ENCODE assay signal across 15 cellular contexts in the genomic region with DNA sequence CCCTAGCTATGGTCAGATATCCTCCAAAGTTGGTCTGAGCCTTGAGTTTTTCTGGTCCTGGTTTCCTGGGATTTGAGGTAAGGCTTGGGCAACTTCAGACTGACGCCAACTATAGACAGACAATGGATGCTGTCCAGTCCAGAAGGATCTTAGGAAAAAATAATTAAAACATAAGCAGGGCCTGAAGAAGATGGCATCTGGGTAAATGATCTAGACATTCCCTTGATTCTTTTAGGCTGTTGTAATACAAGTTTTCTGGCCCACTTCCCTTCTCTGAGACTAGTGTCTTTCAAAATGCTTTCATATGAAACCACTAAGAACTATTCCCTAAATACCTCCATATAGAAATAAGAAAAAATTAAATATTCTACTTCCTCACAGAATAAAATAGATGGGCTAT. TPM values are rescaled to one million over a fixed set of nuclear protein-coding genes. Genes with fewer than 3 reads are reported as not detected.
DNase-seq lines count a peak whose midpoint lies in the region; ATAC-seq and TF ChIP-seq lines count a peak whose summit lies in the region.
"Had no signal": no experiment of that assay in that cellular context is flagged by ENCODE, and none has a peak within 500 bp of the region (broad histone marks: within the 10 kb centered on the region; RNA-seq: fewer than 3 reads in every experiment).

No MANE protein-coding gene starts in this region.

- H2BK12ac ChIP-seq in trophoblast cell (ENCODE audit: low read length), result no peak overlapping the region

- CTCF ChIA-PET in BJ (lab: Yijun Ruan, JAX), result interaction anchor here (4.1 kb wide), 1 partner anchor 171 kb away, joined by 20 read pairs; no protein-coding TSS in a partner anchor

- no peaks in the 10 kb centered on the region for H3K79me2 ChIP-seq in fibroblast of lung (ENCODE audit: control insufficient read depth, insufficient read depth, low read length)
- H3K79me2 ChIP-seq in trophoblast cell (ENCODE audit: control insufficient read depth, insufficient read depth, low read length, poor library complexity), result no peaks in the 10 kb centered on the region

- H2BK5ac ChIP-seq in trophoblast cell (ENCODE audit: low read depth, low read length, poor library complexity), result no peak overlapping the region

- H3K27ac ChIP-seq in RWPE2 (ENCODE audit: poor library complexity, severe bottlenecking) (peak overlapping the region; percentile 98), fibroblast of lung (ENCODE audit: insufficient read depth, low read length) (no peak overlapping the region), trophoblast cell (ENCODE audit: low read depth, low read length) (no peak overlapping the region)
- H3K27ac ChIP-seq: foreskin keratinocyte had no signal

- H2AFZ ChIP-seq in fibroblast of lung (ENCODE audit: low read length) (no peak overlapping the region), trophoblast cell (ENCODE audit: insufficient read depth, low read length, poor library complexity) (no peak overlapping the region)

- TF ChIP-seq CTCF in BJ (IDR thresholded peaks at IDR 0.05; ENCODE audit: insufficient read depth, low read depth, low read length), result no peak
- no peak for TF ChIP-seq CTCF in RWPE2 (IDR thresholded peaks at IDR 0.05; ENCODE audit: poor library complexity, severe bottlenecking)
- no peak for TF ChIP-seq CTCF in fibroblast of lung (conservative IDR thresholded peaks at IDR 0.05 in 1 of 2, IDR thresholded peaks at IDR 0.05 in 1 of 2; ENCODE audit: low read depth in 1 of 2, low read length in 2 of 2)

- no peaks in the 10 kb centered on the region for H4K20me1 ChIP-seq in fibroblast of lung (ENCODE audit: control insufficient read depth, extremely low read depth, insufficient read depth, low read length)

- H3K4me3 ChIP-seq in BJ (ENCODE audit: low read depth, low read length), result no peak overlapping the region
- no peak overlapping the region for H3K4me3 ChIP-seq in RWPE2 (ENCODE audit: severe bottlenecking)
- H3K4me3 ChIP-seq in fibroblast of lung (replicated peaks in 1 of 4; ENCODE audit: control extremely low read depth in 1 of 4, insufficient read depth in 1 of 4, low read depth in 3 of 4, low read length in 4 of 4), result no peak overlapping the region
- H3K4me3 ChIP-seq in trophoblast cell (ENCODE audit: low read depth, low read length), result no peak overlapping the region

- H3K4ac ChIP-seq in trophoblast cell (ENCODE audit: low read depth, low read length), result no peak overlapping the region

- H3K27me3 ChIP-seq in BJ (ENCODE audit: control insufficient read depth, insufficient read depth, low read length) (no peaks in the 10 kb centered on the region), RWPE2 (ENCODE audit: insufficient read depth, poor library complexity, severe bottlenecking) (no peaks in the 10 kb centered on the region), fibroblast of lung (ENCODE audit: control insufficient read depth, insufficient read depth, low read length) (no peaks in the 10 kb centered on the region), trophoblast cell (ENCODE audit: insufficient read depth, low read length) (no peaks in the 10 kb centered on the region)
- H3K27me3 ChIP-seq: foreskin keratinocyte had no signal

- H2BK120ac ChIP-seq in trophoblast cell (ENCODE audit: insufficient read depth, low read length, poor library complexity), result no peak overlapping the region

- no peak overlapping the region for H3K18ac ChIP-seq in trophoblast cell (ENCODE audit: low read length)

- no peak overlapping the region for H4K91ac ChIP-seq in trophoblast cell (ENCODE audit: low read depth, low read length)

- no peak overlapping the region for H3K9ac ChIP-seq in fibroblast of lung (ENCODE audit: insufficient read depth, low read length)
- H3K9ac ChIP-seq in trophoblast cell (ENCODE audit: low read length), result no peak overlapping the region

- ATAC-seq in RWPE2 (ENCODE audit: low read depth), result no peak
- no peak for ATAC-seq in GM21528 (IDR thresholded peaks at IDR 0.05; ENCODE audit: low FRiP score, unreplicated experiment)
- no peak for ATAC-seq in GM18502 (IDR thresholded peaks at IDR 0.05; ENCODE audit: poor library complexity, unreplicated experiment)
- ATAC-seq: activated CD4-positive, CD25-positive, alpha-beta regulatory T cell treated with anti-CD3 and anti-CD28 coated beads, Interleukin-2, amount 50 U/mL, for 24 hours; effector memory CD8-positive, alpha-beta T cell; foreskin keratinocyte; left cardiac atrium had no signal

- H3K79me1 ChIP-seq in trophoblast cell (ENCODE audit: low read length), result peaks cover 6% of the 10 kb centered on the region

- WGBS in trophoblast cell (ENCODE audit: extremely low coverage, insufficient coverage, insufficient read length), result no CpG with 5 or more reads among the region's 1 CpG

- H3K23ac ChIP-seq in trophoblast cell (ENCODE audit: low read length), result no peak overlapping the region

- POLR2A ChIA-PET in BJ (lab: Charles Lee), result no interaction called here

- no peak overlapping the region for H3K14ac ChIP-seq in trophoblast cell (ENCODE audit: low read length)

- H4K12ac ChIP-seq in trophoblast cell (ENCODE audit: low read depth, low read length), result no peak overlapping the region

- peak; percentile 49 for DNase-seq in BJ (ENCODE audit: low read depth)
- DNase-seq in RWPE2 (ENCODE audit: low spot score), result no peak
- peak; percentile 29 to 89 for DNase-seq in fibroblast of lung (ENCODE audit: low read depth in 2 of 2)
- no peak for DNase-seq in trophoblast cell
- no peak for DNase-seq in SW480 (ENCODE audit: low spot score)
- no peak for DNase-seq in CD1c-positive myeloid dendritic cell (ENCODE audit: extremely low spot score)
- DNase-seq: COR-L47; effector memory CD8-positive, alpha-beta T cell; foreskin keratinocyte; left cardiac atrium; NCI-H774; retina had no signal

- H3K4me1 ChIP-seq in RWPE2 (ENCODE audit: insufficient read depth, poor library complexity, severe bottlenecking) (peaks cover 46% of the 10 kb centered on the region), fibroblast of lung (ENCODE audit: control insufficient read depth, extremely low read depth, insufficient read depth, low read length) (peaks cover 21% of the 10 kb centered on the region), trophoblast cell (ENCODE audit: control insufficient read depth in 1 of 2, insufficient read depth in 2 of 2, low read length in 2 of 2) (peaks cover 0 to 15% of the 10 kb centered on the region in 2 experiments)

- H2AK5ac ChIP-seq in trophoblast cell (ENCODE audit: low read length), result no peak overlapping the region

- no peaks in the 10 kb centered on the region for H3K36me3 ChIP-seq in BJ (ENCODE audit: control insufficient read depth, insufficient read depth, low read length)
- peaks cover 28% of the 10 kb centered on the region for H3K36me3 ChIP-seq in RWPE2 (ENCODE audit: low read depth)
- no peaks in the 10 kb centered on the region for H3K36me3 ChIP-seq in fibroblast of lung (ENCODE audit: control insufficient read depth, insufficient read depth, low read length)
- peaks cover 0 to 8% of the 10 kb centered on the region in 2 experiments for H3K36me3 ChIP-seq in trophoblast cell (ENCODE audit: control insufficient read depth in 1 of 2, insufficient read depth in 2 of 2, low read length in 2 of 2)

- no peak overlapping the region for H3K4me2 ChIP-seq in fibroblast of lung (ENCODE audit: extremely low read depth, insufficient read depth, low read length)
- H3K4me2 ChIP-seq in trophoblast cell (ENCODE audit: low read length), result no peak overlapping the region

- H4K8ac ChIP-seq in trophoblast cell (ENCODE audit: low read depth, low read length), result peak overlapping the region; percentile 44

- H3K9me3 ChIP-seq in RWPE2 (ENCODE audit: severe bottlenecking) (no peaks in the 10 kb centered on the region), fibroblast of lung (ENCODE audit: control insufficient read depth, insufficient read depth, low read depth, low read length) (no peaks in the 10 kb centered on the region), trophoblast cell (ENCODE audit: insufficient read depth, low read depth, low read length) (no peaks in the 10 kb centered on the region)

RNA-seq across cellular contexts. Expression of a gene that starts 47.6 kb away (rescaled TPM):
- polyA plus RNA-seq in BJ (2011; rRNA removed) (84.6 and 128 TPM in 2 replicates), fibroblast of lung (41.0 and 89.6 TPM in 2 replicates)
- 84.0 and 88.3 TPM in 2 replicates for polyA minus RNA-seq in BJ (2011; rRNA and poly(A)+ RNA removed)
- total RNA-seq in fibroblast of lung, result 76.8 and 109 TPM in 2 replicates
- 70.9 and 230 TPM in 2 replicates for polyA plus RNA-seq in fibroblast of lung (2012)
- polyA minus RNA-seq in fibroblast of lung (ENCODE audit: low replicate concordance), result 139 and 579 TPM in 2 replicates
- polyA plus RNA-seq in trophoblast cell (2013), result 282 and 293 TPM in 2 replicates

Comparison
In these comparisons a context has a peak if more than half of its experiments do, and no peak if none do; other contexts are left out.
1. DNase-seq: peak in BJ (single experiment) and fibroblast of lung (2 of 2); none in RWPE2 (single experiment), trophoblast cell (0 of 2), SW480 (single experiment) and CD1c-positive myeloid dendritic cell (single experiment).